8 cellular contexts compared by ENCODE assay signal in the genomic region with DNA sequence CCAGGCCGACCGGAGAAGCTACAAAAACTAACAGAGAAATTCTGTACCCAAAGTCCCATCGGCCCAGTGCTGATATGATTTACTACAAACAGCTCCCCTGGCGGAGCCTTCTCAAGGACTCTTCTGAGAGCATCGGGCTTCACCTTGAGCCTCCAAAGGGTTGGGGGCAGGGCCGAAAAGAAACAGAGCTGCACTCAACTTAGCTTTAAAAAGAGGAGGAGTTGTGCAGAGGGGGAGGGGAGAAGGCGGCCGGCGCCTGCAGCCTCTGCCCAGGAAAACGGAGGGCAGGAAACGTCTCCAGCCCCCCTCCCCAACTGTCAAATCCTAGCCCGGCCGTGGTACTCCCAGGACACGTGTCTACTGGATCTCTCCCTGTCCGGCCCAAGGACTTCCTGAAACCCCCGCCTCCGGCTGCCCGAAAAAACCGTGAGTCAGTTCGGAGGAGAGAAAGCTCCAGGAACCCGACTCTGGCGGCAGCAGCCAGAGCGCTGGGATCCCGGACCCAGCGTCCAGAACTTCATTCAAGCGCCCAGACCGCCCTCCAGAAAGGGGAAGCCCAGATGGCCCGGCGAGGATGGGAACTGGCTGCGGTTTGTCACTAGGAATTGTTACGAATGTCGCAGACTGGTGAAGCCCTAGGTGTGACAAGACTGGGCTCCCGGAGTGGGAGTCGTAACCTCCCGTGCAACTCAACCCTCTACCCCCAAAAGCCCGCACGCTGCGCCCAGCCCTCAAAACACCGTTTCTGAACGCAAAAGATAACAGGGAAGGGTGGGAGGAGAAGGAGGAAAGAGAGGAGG. TPM values are rescaled to one million over a fixed set of nuclear protein-coding genes. Genes with fewer than 3 reads are reported as not detected.
A peak's percentile ranks its signal among the peaks of the same experiment; 100 is the strongest.
DNase-seq lines count a peak whose midpoint lies in the region; ATAC-seq and TF ChIP-seq lines count a peak whose summit lies in the region.

No MANE protein-coding gene starts in this region.

- DNase-seq in NCI-H524 (lab: John Stamatoyannopoulos, UW) (peak; percentile 84 to 89), ascending aorta (ENCODE audit: low spot score in 2 of 2) (peak; percentile 30 to 88), right cardiac atrium (peak; percentile 73 to 87 (median 78)), posterior vena cava (ENCODE audit: low spot score) (peak; percentile 93), NCI-H1092 treated with DMSO at 0.1 percent for 48 hours (lab: John Stamatoyannopoulos, UW) (no peak)

- H3K27ac ChIP-seq in DOHH2 (ENCODE audit: low read depth, low read length) (no peak overlapping the region), ascending aorta (peak overlapping the region; percentile 76 to 80), right cardiac atrium (ENCODE audit: low read length) (peak overlapping the region; percentile 53)

- no peak for TF ChIP-seq CTCF in DOHH2 (IDR thresholded peaks at IDR 0.05; ENCODE audit: low read depth, low read length, poor library complexity, severe bottlenecking)
- peak in 2 of 3 experiments; percentile 28 to 31 for TF ChIP-seq CTCF in ascending aorta (IDR thresholded peaks at IDR 0.05)

- no peaks in the 10 kb centered on the region for H4K20me1 ChIP-seq in DOHH2 (ENCODE audit: control insufficient read depth, insufficient read depth, low read depth, low read length)

- H3K4me2 ChIP-seq in DOHH2 (ENCODE audit: low read length), result peak overlapping the region; percentile 11; the same call in 1 of the 2 replicates

- no peaks in the 10 kb centered on the region for H3K4me1 ChIP-seq in DOHH2 (ENCODE audit: control insufficient read depth, low read length)
- peaks cover 0 to 11% of the 10 kb centered on the region in 2 donors for H3K4me1 ChIP-seq in ascending aorta
- no peaks in the 10 kb centered on the region for H3K4me1 ChIP-seq in right cardiac atrium (ENCODE audit: control insufficient read depth, insufficient read depth, low read length)

- H3K27me3 ChIP-seq in DOHH2 (ENCODE audit: control insufficient read depth, low read length), result peaks cover 16% of the 10 kb centered on the region
- no peaks in the 10 kb centered on the region for H3K27me3 ChIP-seq in ascending aorta
- no peaks in the 10 kb centered on the region for H3K27me3 ChIP-seq in right cardiac atrium (ENCODE audit: control insufficient read depth, insufficient read depth)

- intact Hi-C loops in ascending aorta (cut with DNase I), result loop anchor here (5.0 to 10.0 kb wide), 3 partner anchors 41 to 246 kb away; no protein-coding TSS in a partner anchor
- intact Hi-C loops in right cardiac atrium (cut with DNase I), result no loop called here
- intact Hi-C loops in posterior vena cava (cut with DNase I), result no loop called here

- H3K36me3 ChIP-seq in DOHH2 (ENCODE audit: control insufficient read depth, low read length) (no peaks in the 10 kb centered on the region), ascending aorta (no peaks in the 10 kb centered on the region)

- H3K9me3 ChIP-seq in DOHH2 (ENCODE audit: control insufficient read depth, insufficient read depth, low read length), result no peaks in the 10 kb centered on the region
- no peaks in the 10 kb centered on the region for H3K9me3 ChIP-seq in ascending aorta
- H3K9me3 ChIP-seq in right cardiac atrium (ENCODE audit: control insufficient read depth, low read length), result no peaks in the 10 kb centered on the region

- WGBS in right cardiac atrium, result 1% methylated on average over 40 of the region's 40 CpGs

- H3F3A ChIP-seq in DOHH2 (ENCODE audit: control insufficient read depth, insufficient read depth), result no peaks in the 10 kb centered on the region

- ATAC-seq in GM21447 (IDR thresholded peaks at IDR 0.05; ENCODE audit: unreplicated experiment) (peak; percentile 49), right cardiac atrium (peak; percentile 68 to 86), GM21576 (IDR thresholded peaks at IDR 0.05; ENCODE audit: unreplicated experiment) (no peak)

- no peak overlapping the region for H3K4me3 ChIP-seq in DOHH2 (ENCODE audit: low read length)
- H3K4me3 ChIP-seq in ascending aorta, result peak overlapping the region; percentile 76 to 78
- peak overlapping the region; percentile 86 for H3K4me3 ChIP-seq in right cardiac atrium (ENCODE audit: low read length)

- no peaks in the 10 kb centered on the region for H3K79me2 ChIP-seq in DOHH2 (ENCODE audit: control insufficient read depth, low read length)

- no peaks in the 10 kb centered on the region for H3K9me2 ChIP-seq in DOHH2 (replicated peaks; ENCODE audit: control insufficient read depth, low read length)

RNA-seq across cellular contexts. Expression of a gene that starts 1.0 kb away (rescaled TPM):
- total RNA-seq in ascending aorta (2.2 TPM), right cardiac atrium (1 to 10 TPM; 1.2 to 2.4 (median 2.2) TPM), posterior vena cava (1 to 10 TPM; 3.2 to 6.2 TPM)
- 0.70 TPM for polyA plus RNA-seq in right cardiac atrium
